In genomic region chr2:52311862-52312261, GRCh38 we compare ENCODE assay signal across 16 cellular contexts.
"Had no signal": no experiment of that assay in that cellular context is flagged by ENCODE, and none has a peak within 500 bp of the region (broad histone marks: within the 10 kb centered on the region; RNA-seq: fewer than 3 reads in every experiment).

No MANE protein-coding gene starts in this region.

- H3K9me3 ChIP-seq: adrenal gland, left ventricle myocardium inferior had no signal

- DNase-seq: activated CD4-positive, alpha-beta T cell treated with anti-CD3 and anti-CD28 coated beads, Interleukin-2, amount 50 U/mL, for 48 hours; activated gamma-delta T cell; adrenal gland; dermis blood vessel endothelial cell; foreskin fibroblast; kidney glomerular epithelial cell; left ventricle myocardium inferior; mammary epithelial cell; stimulated activated CD4-positive, alpha-beta T cell treated with anti-CD3 and anti-CD28 coated beads, Interleukin-2, amount 100 ng/mL, for 24 hours; stimulated activated naive CD4-positive, alpha-beta T cell treated with Interleukin-2 at 50 U/mL for 16 hours; T-helper 2 cell; thyroid gland; WERI-Rb-1 had no signal

- H3K36me3 ChIP-seq: adrenal gland, cardiac muscle cell, left ventricle myocardium inferior, thyroid gland, WERI-Rb-1 had no signal

- ATAC-seq: activated naive CD4-positive, alpha-beta T cell treated with anti-CD3 and anti-CD28 coated beads, Interleukin-2, amount 50 U/mL, for 72 hours had no signal

- H3K27ac ChIP-seq: adrenal gland, cardiac muscle cell, epithelial cell of prostate, left ventricle myocardium inferior, thyroid gland, WERI-Rb-1 had no signal

- H3K27me3 ChIP-seq: adrenal gland, cardiac muscle cell, thyroid gland had no signal

- H3K4me3 ChIP-seq: adrenal gland, cardiac muscle cell, left ventricle myocardium inferior, thyroid gland had no signal

- H3K4me1 ChIP-seq: adrenal gland, left ventricle myocardium inferior, thyroid gland had no signal
